ENCODE assay signal across 21 cellular contexts in genomic region chr2:140972724-140973123, GRCh38.
DNase-seq lines count a peak whose midpoint lies in the region; FAIRE-seq and TF ChIP-seq lines count a peak whose summit lies in the region.
"Had no signal": no experiment of that assay in that cellular context is flagged by ENCODE, and none has a peak within 500 bp of the region (broad histone marks: within the 10 kb centered on the region; RNA-seq: fewer than 3 reads in every experiment).

No MANE protein-coding gene starts in this region.

- 71 to 91% (median 87%) methylated on average over 1 of the region's 1 CpG for WGBS in spleen, 5 donors

- peak; percentile 74 for FAIRE-seq in A204.1 (lab: Jason Lieb, UNC)
- peak; percentile 64 for FAIRE-seq in G401.6 (lab: Jason Lieb, UNC)
- peak; percentile 40 for FAIRE-seq in TTC549 (lab: Jason Lieb, UNC)
- FAIRE-seq: A549, D721Med, GM12878, GM12892, GM18507 had no signal

- no peak overlapping the region for H3K4me3 ChIP-seq in spleen
- H3K4me3 ChIP-seq: A549; BLaER1 treated with 17β-estradiol and CSF1 and Interleukin-3, amounts not matched to agents 10 nM and 100 nM; GM12878 had no signal

- no peak for TF ChIP-seq CTCF in spleen (IDR thresholded peaks at IDR 0.05 in 8 of 11, conservative IDR thresholded peaks at IDR 0.05 in 3 of 11)

- no peak for TF ChIP-seq POLR2A in spleen (IDR thresholded peaks at IDR 0.05)

- intact Hi-C loops in spleen (cut with DNase I; ENCODE audit: low total_unique reads): no loop called here

- H3K4me1 ChIP-seq in spleen: no peaks in the 10 kb centered on the region
- H3K4me1 ChIP-seq: A549, Caco-2 had no signal

- no peaks in the 10 kb centered on the region for H3K27me3 ChIP-seq in spleen (replicated peaks in 1 of 7)
- H3K27me3 ChIP-seq: BLaER1 treated with 17β-estradiol and CSF1 and Interleukin-3, amounts not matched to agents 10 nM and 100 nM had no signal

- H3K27ac ChIP-seq in spleen: no peak overlapping the region
- H3K27ac ChIP-seq: A549; BLaER1 treated with 17β-estradiol and CSF1 and Interleukin-3, amounts not matched to agents 10 nM and 100 nM; C4-2B had no signal

- H3K36me3 ChIP-seq in spleen: no peaks in the 10 kb centered on the region
- H3K36me3 ChIP-seq: BLaER1 treated with 17β-estradiol and CSF1 and Interleukin-3, amounts not matched to agents 10 nM and 100 nM had no signal

- DNase-seq in putamen (ENCODE audit: low spot score) (no peak), spleen (no peak), SHP77 treated with DMSO at 0.1 percent for 48 hours (lab: John Stamatoyannopoulos, UW) (no peak)
- DNase-seq: 8988T; AML-193; Caco-2; Calu3; CD4-positive, alpha-beta T cell; CD8-positive, alpha-beta T cell; DMS79 treated with DMSO at 0.1 percent for 48 hours; GDM1 had no signal

- H3K9me3 ChIP-seq in spleen: peaks cover 0 to 10% (median 3%) of the 10 kb centered on the region in 8 donors
- H3K9me3 ChIP-seq: A549, Caco-2 had no signal
